20 cellular contexts compared by ENCODE assay signal in genomic region chr13:110334841-110335490, GRCh38. TPM values are rescaled to one million over a fixed set of nuclear protein-coding genes. Genes with fewer than 3 reads are reported as not detected.
DNase-seq lines count a peak whose midpoint lies in the region; ATAC-seq and TF ChIP-seq lines count a peak whose summit lies in the region.
"Had no signal": no experiment of that assay in that cellular context is flagged by ENCODE, and none has a peak within 500 bp of the region (broad histone marks: within the 10 kb centered on the region; RNA-seq: fewer than 3 reads in every experiment).

No MANE protein-coding gene starts in this region.

- H3K27ac ChIP-seq in muscle layer of colon (ENCODE audit: low read depth, low read length) = peak overlapping the region; percentile 92
- H3K27ac ChIP-seq in transverse colon = peak overlapping the region; percentile 84 to 87 (median 86)
- H3K27ac ChIP-seq in upper lobe of left lung = peak overlapping the region in 1 of 4 donors; percentile 72
- H3K27ac ChIP-seq: 22Rv1 had no signal

- no peak for DNase-seq in activated naive CD4-positive, alpha-beta T cell treated with anti-CD3 and anti-CD28 coated beads for 36 hours
- no peak for DNase-seq in activated naive CD4-positive, alpha-beta T cell (lab: John Stamatoyannopoulos, UW)
- DNase-seq in choroid plexus epithelial cell (ENCODE audit: low read depth) (peak; percentile 92), transverse colon (no peak), upper lobe of left lung (no peak)
- no peak for DNase-seq in activated CD4-positive, CD25-positive, alpha-beta regulatory T cell treated with anti-CD3 and anti-CD28 coated beads, Interleukin-2, amount 50 U/mL, for 72 hours
- DNase-seq: activated naive CD4-positive, alpha-beta T cell treated with anti-CD3 and anti-CD28 coated beads, Interleukin-2, amount 50 U/mL, for 16 hours; BE2C; Caco-2; NCI-H526 treated with DMSO at 0.1 percent for 48 hours; SHP77 had no signal

- H3K36me3 ChIP-seq in muscle layer of colon (ENCODE audit: insufficient read depth, low read length) (no peaks in the 10 kb centered on the region), transverse colon (no peaks in the 10 kb centered on the region), upper lobe of left lung (peaks cover 0 to 3% (median 0%) of the 10 kb centered on the region in 4 donors)
- H3K36me3 ChIP-seq: BE2C, right atrium auricular region had no signal

- peaks cover 12% of the 10 kb centered on the region for H3K27me3 Mint-ChIP-seq in activated naive CD4-positive, alpha-beta T cell treated with anti-CD3 and anti-CD28 coated beads for 36 hours (ENCODE audit: low read depth)
- H3K27me3 Mint-ChIP-seq: brain had no signal

- TF ChIP-seq POLR2A in transverse colon (IDR thresholded peaks at IDR 0.05) (no peak), upper lobe of left lung (IDR thresholded peaks at IDR 0.05) (no peak)

- no peaks in the 10 kb centered on the region for H3K36me3 Mint-ChIP-seq in activated naive CD4-positive, alpha-beta T cell treated with anti-CD3 and anti-CD28 coated beads for 36 hours (ENCODE audit: low read depth)
- H3K36me3 Mint-ChIP-seq: stimulated activated effector memory CD8-positive, alpha-beta T cell treated with anti-CD3 and anti-CD28 coated beads, Interleukin-12 subunit alpha, Interleukin-12 subunit beta, amount 100 ng/mL, for 72 hours had no signal

- H3K4me3 Mint-ChIP-seq in activated naive CD4-positive, alpha-beta T cell treated with anti-CD3 and anti-CD28 coated beads for 36 hours = no peak overlapping the region
- H3K4me3 Mint-ChIP-seq: brain; dendritic cell treated with granulocyte-macrophage colony-stimulating factor and Interleukin-4, amounts not matched to agents 40 ng/mL and 50 ng/mL, for 4 days; stimulated activated effector memory CD8-positive, alpha-beta T cell treated with anti-CD3 and anti-CD28 coated beads, Interleukin-12 subunit alpha, Interleukin-12 subunit beta, amount 100 ng/mL, for 72 hours had no signal

- WGBS in transverse colon (ENCODE audit: low coverage in 1 of 2), 2 donors = 79 to 84% methylated on average over 10 to 11 of the region's 11 CpGs
- 87 to 89% methylated on average over 11 of the region's 11 CpGs for WGBS in upper lobe of left lung, 2 donors

- no peaks in the 10 kb centered on the region for H3K27me3 ChIP-seq in muscle layer of colon (ENCODE audit: control insufficient read depth in 1 of 2, insufficient read depth in 2 of 2, low read length in 2 of 2)
- H3K27me3 ChIP-seq in transverse colon = no peaks in the 10 kb centered on the region
- H3K27me3 ChIP-seq in upper lobe of left lung = no peaks in the 10 kb centered on the region
- H3K27me3 ChIP-seq: right atrium auricular region had no signal

- no peak overlapping the region for H3K4me3 ChIP-seq in choroid plexus epithelial cell (ENCODE audit: low read depth, low read length)
- H3K4me3 ChIP-seq in muscle layer of colon (ENCODE audit: low read depth in 1 of 2, low read length in 2 of 2) = no peak overlapping the region
- H3K4me3 ChIP-seq in transverse colon = no peak overlapping the region
- no peak overlapping the region for H3K4me3 ChIP-seq in upper lobe of left lung
- H3K4me3 ChIP-seq: K562, right atrium auricular region had no signal

- ATAC-seq in upper lobe of left lung (ENCODE audit: low FRiP score in 2 of 2) (no peak), GM19452 (IDR thresholded peaks at IDR 0.05; ENCODE audit: unreplicated experiment) (no peak)
- ATAC-seq: K562; left lobe of liver; stimulated activated effector memory CD8-positive, alpha-beta T cell treated with anti-CD3 and anti-CD28 coated beads, Interleukin-12 subunit alpha, Interleukin-12 subunit beta, amount 100 ng/mL, for 72 hours had no signal

- peak overlapping the region; percentile 4 for H3K27ac Mint-ChIP-seq in activated naive CD4-positive, alpha-beta T cell treated with anti-CD3 and anti-CD28 coated beads for 36 hours
- H3K27ac Mint-ChIP-seq: dendritic cell treated with granulocyte-macrophage colony-stimulating factor and Interleukin-4, amounts not matched to agents 40 ng/mL and 50 ng/mL, for 4 days; stimulated activated effector memory CD8-positive, alpha-beta T cell treated with anti-CD3 and anti-CD28 coated beads, Interleukin-12 subunit alpha, Interleukin-12 subunit beta, amount 100 ng/mL, for 72 hours had no signal

- H3K4me1 ChIP-seq in muscle layer of colon (ENCODE audit: insufficient read depth, low read length) (peaks cover 97% of the 10 kb centered on the region), transverse colon (peaks cover 22 to 62% (median 33%) of the 10 kb centered on the region in 4 donors), upper lobe of left lung (peaks cover 32 to 48% (median 40%) of the 10 kb centered on the region in 4 donors)
- H3K4me1 ChIP-seq: BE2C had no signal

- TF ChIP-seq CTCF in choroid plexus epithelial cell (conservative IDR thresholded peaks at IDR 0.05; ENCODE audit: low read depth, low read length) (no peak), transverse colon (IDR thresholded peaks at IDR 0.05) (no peak), upper lobe of left lung (IDR thresholded peaks at IDR 0.05) (no peak)

- no peaks in the 10 kb centered on the region for H3K9me3 Mint-ChIP-seq in activated naive CD4-positive, alpha-beta T cell treated with anti-CD3 and anti-CD28 coated beads for 36 hours
- H3K9me3 Mint-ChIP-seq: dendritic cell treated with granulocyte-macrophage colony-stimulating factor and Interleukin-4, amounts not matched to agents 40 ng/mL and 50 ng/mL, for 4 days had no signal

- in situ Hi-C loops in transverse colon (cut with MboI; ENCODE audit: low pct_ligation_motif_present in 1 of 4, low pct_unique_long_range_greater_than_20kb in 1 of 4, low sequenced_read_pairs in 3 of 4) = no loop called here

- CTCF ChIA-PET in activated naive CD4-positive, alpha-beta T cell treated with anti-CD3 and anti-CD28 coated beads for 36 hours (lab: Charles Lee) = no interaction called here

- TF ChIP-seq EP300 in transverse colon (IDR thresholded peaks at IDR 0.05; ENCODE audit: low read depth) (no peak), upper lobe of left lung (IDR thresholded peaks at IDR 0.05) (no peak)

- intact Hi-C loops in activated naive CD4-positive, alpha-beta T cell treated with anti-CD3 and anti-CD28 coated beads for 36 hours (cut with micrococcal nuclease) = no loop called here
- intact Hi-C loops in transverse colon (cut with DNase I; ENCODE audit: low total_unique reads) = loop anchor here (5.0 kb wide), 1 partner anchor 577 kb away; no protein-coding TSS in a partner anchor

- H3K9me3 ChIP-seq in muscle layer of colon (ENCODE audit: low read length) (no peaks in the 10 kb centered on the region), transverse colon (no peaks in the 10 kb centered on the region), upper lobe of left lung (no peaks in the 10 kb centered on the region)
- H3K9me3 ChIP-seq: BE2C, Caco-2, right atrium auricular region had no signal

- H3K9ac ChIP-seq in muscle layer of colon (ENCODE audit: low read length) = no peak overlapping the region

- H3K4me1 Mint-ChIP-seq in activated naive CD4-positive, alpha-beta T cell treated with anti-CD3 and anti-CD28 coated beads for 36 hours (ENCODE audit: low read depth) = peaks cover 12% of the 10 kb centered on the region

RNA-seq across cellular contexts. Expression of gene COL4A2, which starts 27.9 kb away (rescaled TPM):
- total RNA-seq in activated naive CD4-positive, alpha-beta T cell treated with anti-CD3 and anti-CD28 coated beads for 36 hours = not detected
- total RNA-seq in transverse colon (100 to 1,000 TPM in 2 of 4 donors, 10 to 100 TPM in 2; 75.1 to 322 (median 115) TPM), upper lobe of left lung (100 to 1,000 TPM; 169 to 458 (median 258) TPM)

RNA-seq across cellular contexts. Expression of gene COL4A1, which starts 28.0 kb away (rescaled TPM):
- under 1 TPM in 1 of 2 experiments, not detected in 1; 0.07 TPM for total RNA-seq in activated naive CD4-positive, alpha-beta T cell treated with anti-CD3 and anti-CD28 coated beads for 36 hours
- total RNA-seq in transverse colon (100 to 1,000 TPM in 2 of 4 donors, 10 to 100 TPM in 2; 46.4 to 180 (median 99.2) TPM), upper lobe of left lung (100 to 1,000 TPM in 4 of 6 donors, 10 to 100 TPM in 2; 81.7 to 309 (median 167) TPM)

Comparison
In these comparisons a context has a peak if more than half of its experiments do, and no peak if none do; other contexts are left out.
1. RNA of gene COL4A2, which starts 27.9 kb away (total RNA-seq): 169 to 458 TPM in upper lobe of left lung and 75.1 to 322 TPM in transverse colon; not detected in activated naive CD4-positive, alpha-beta T cell treated with anti-CD3 and anti-CD28 coated beads for 36 hours; every median in the first group is over 10 times any median in the second.
2. RNA of gene COL4A1, which starts 28.0 kb away (total RNA-seq): 81.7 to 309 TPM in upper lobe of left lung and 46.4 to 180 TPM in transverse colon; 0.07 TPM in activated naive CD4-positive, alpha-beta T cell treated with anti-CD3 and anti-CD28 coated beads for 36 hours; every median in the first group is over 10 times any median in the second.